In the genomic region with DNA sequence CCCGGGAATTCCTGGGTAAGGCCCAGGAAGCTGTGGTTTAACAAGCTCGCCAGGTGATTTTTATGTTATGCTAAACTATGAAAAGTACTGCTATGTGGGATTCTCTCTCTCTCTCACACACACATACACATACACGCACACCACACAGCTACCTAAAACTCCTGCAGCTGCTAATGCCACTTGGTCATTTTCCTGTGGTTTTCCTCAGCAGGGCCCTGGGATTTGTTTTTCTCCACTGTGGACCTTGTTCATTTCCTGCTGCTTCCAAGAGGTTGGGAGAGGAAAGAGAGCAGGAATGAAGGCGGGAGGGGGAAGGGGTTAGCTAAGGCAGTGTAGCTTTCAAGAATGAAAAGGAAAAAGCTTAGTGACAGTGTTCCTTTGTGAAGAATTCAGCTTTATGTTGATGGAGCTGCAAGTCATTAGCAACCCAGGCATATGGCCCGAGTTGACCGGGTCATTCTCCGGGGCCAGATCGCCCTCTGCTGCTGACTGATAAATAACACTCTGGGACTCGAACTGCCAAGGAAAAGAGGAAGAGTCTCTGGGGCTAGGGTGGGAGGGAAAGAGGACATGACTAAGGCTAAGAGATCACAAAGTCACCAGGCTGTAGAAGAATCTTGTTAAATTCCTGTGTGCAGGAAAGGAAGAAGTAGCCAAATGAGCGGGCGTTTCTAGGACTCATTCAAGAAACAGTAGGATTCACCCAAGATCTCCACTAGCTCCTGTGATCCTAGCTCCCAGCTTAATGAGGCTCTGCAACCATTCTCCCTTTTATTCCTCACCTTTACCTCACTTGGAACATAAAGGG, we compare ENCODE assay signal across 1 cellular context.
TF ChIP-seq lines count a peak whose summit lies in the region.

No MANE protein-coding gene starts in this region.

TF ChIP-seq in H1, 55 proteins besides CTCF, POLR2A, EP300 and RAD21:
- TF ChIP-seq POLR2AphosphoS5 (IDR thresholded peaks at IDR 0.05; ENCODE audit: low read depth, low read length) (0 out of 2 replicates have a peak, but pooled peaks have one; percentile 20), RBBP5 (IDR thresholded peaks at IDR 0.05; ENCODE audit: borderline replicate concordance, low read depth, low read length) (peak; percentile 97), TAF7 (optimal IDR thresholded peaks at IDR 0.05; ENCODE audit: borderline replicate concordance, low read depth, low read length) (peak; percentile 71), TBP (IDR thresholded peaks at IDR 0.05; ENCODE audit: low read depth, low read length) (peak; percentile 4; the same call in 1 of the 2 replicates), SIN3A (conservative IDR thresholded peaks at IDR 0.05 in 1 of 2, IDR thresholded peaks at IDR 0.05 in 1 of 2; ENCODE audit: low read depth in 1 of 2, low read length in 2 of 2) (peak in 1 of 2 experiments; percentile 63; a peak in 2 of 4 replicates), CBX5 (IDR thresholded peaks at IDR 0.05; ENCODE audit: low read depth, low read length) (no peak), TAF1 (IDR thresholded peaks at IDR 0.05; ENCODE audit: low read depth, low read length) (peak; percentile 54; the same call in 1 of the 2 replicates), TCF12 (IDR thresholded peaks at IDR 0.05; ENCODE audit: low read depth, low read length) (peak; percentile 74; the same call in 1 of the 2 replicates), JUND (IDR thresholded peaks at IDR 0.05; ENCODE audit: low read length) (no peak; the same call in 1 of the 2 replicates), HDAC2 (IDR thresholded peaks at IDR 0.05; ENCODE audit: borderline replicate concordance in 1 of 2, low read depth in 2 of 2, low read length in 2 of 2) (peak; percentile 60 to 89; a peak in 3 of 4 replicates), SP4 (IDR thresholded peaks at IDR 0.05; ENCODE audit: low read length) (peak; percentile 56; the same call in 1 of the 2 replicates), JUN (IDR thresholded peaks at IDR 0.05; ENCODE audit: low read depth, low read length) (no peak), KDM4A (IDR thresholded peaks at IDR 0.05; ENCODE audit: low read depth, low read length, severe bottlenecking) (no peak), SP1 (IDR thresholded peaks at IDR 0.05; ENCODE audit: low read depth, low read length) (peak; percentile 72), ZNF274 (IDR thresholded peaks at IDR 0.05; ENCODE audit: borderline replicate concordance, extremely low read depth, low read length) (no peak), CREB1 (IDR thresholded peaks at IDR 0.05) (no peak; the same call in 1 of the 2 replicates), ASH2L (IDR thresholded peaks at IDR 0.05; ENCODE audit: low read length) (peak; percentile 99), TEAD4 (IDR thresholded peaks at IDR 0.05; ENCODE audit: low read depth, low read length) (0 out of 2 replicates have a peak, but pooled peaks have one; percentile 85)
- TF ChIP-seq, protein P1, sequence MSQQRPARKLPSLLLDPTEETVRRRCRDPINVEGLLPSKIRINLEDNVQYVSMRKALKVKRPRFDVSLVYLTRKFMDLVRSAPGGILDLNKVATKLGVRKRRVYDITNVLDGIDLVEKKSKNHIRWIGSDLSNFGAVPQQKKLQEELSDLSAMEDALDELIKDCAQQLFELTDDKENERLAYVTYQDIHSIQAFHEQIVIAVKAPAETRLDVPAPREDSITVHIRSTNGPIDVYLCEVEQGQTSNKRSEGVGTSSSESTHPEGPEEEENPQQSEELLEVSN (IDR thresholded peaks at IDR 0.05), result peak; percentile 16; the same call in 1 of the 2 replicates
- TF ChIP-seq, protein P2, sequence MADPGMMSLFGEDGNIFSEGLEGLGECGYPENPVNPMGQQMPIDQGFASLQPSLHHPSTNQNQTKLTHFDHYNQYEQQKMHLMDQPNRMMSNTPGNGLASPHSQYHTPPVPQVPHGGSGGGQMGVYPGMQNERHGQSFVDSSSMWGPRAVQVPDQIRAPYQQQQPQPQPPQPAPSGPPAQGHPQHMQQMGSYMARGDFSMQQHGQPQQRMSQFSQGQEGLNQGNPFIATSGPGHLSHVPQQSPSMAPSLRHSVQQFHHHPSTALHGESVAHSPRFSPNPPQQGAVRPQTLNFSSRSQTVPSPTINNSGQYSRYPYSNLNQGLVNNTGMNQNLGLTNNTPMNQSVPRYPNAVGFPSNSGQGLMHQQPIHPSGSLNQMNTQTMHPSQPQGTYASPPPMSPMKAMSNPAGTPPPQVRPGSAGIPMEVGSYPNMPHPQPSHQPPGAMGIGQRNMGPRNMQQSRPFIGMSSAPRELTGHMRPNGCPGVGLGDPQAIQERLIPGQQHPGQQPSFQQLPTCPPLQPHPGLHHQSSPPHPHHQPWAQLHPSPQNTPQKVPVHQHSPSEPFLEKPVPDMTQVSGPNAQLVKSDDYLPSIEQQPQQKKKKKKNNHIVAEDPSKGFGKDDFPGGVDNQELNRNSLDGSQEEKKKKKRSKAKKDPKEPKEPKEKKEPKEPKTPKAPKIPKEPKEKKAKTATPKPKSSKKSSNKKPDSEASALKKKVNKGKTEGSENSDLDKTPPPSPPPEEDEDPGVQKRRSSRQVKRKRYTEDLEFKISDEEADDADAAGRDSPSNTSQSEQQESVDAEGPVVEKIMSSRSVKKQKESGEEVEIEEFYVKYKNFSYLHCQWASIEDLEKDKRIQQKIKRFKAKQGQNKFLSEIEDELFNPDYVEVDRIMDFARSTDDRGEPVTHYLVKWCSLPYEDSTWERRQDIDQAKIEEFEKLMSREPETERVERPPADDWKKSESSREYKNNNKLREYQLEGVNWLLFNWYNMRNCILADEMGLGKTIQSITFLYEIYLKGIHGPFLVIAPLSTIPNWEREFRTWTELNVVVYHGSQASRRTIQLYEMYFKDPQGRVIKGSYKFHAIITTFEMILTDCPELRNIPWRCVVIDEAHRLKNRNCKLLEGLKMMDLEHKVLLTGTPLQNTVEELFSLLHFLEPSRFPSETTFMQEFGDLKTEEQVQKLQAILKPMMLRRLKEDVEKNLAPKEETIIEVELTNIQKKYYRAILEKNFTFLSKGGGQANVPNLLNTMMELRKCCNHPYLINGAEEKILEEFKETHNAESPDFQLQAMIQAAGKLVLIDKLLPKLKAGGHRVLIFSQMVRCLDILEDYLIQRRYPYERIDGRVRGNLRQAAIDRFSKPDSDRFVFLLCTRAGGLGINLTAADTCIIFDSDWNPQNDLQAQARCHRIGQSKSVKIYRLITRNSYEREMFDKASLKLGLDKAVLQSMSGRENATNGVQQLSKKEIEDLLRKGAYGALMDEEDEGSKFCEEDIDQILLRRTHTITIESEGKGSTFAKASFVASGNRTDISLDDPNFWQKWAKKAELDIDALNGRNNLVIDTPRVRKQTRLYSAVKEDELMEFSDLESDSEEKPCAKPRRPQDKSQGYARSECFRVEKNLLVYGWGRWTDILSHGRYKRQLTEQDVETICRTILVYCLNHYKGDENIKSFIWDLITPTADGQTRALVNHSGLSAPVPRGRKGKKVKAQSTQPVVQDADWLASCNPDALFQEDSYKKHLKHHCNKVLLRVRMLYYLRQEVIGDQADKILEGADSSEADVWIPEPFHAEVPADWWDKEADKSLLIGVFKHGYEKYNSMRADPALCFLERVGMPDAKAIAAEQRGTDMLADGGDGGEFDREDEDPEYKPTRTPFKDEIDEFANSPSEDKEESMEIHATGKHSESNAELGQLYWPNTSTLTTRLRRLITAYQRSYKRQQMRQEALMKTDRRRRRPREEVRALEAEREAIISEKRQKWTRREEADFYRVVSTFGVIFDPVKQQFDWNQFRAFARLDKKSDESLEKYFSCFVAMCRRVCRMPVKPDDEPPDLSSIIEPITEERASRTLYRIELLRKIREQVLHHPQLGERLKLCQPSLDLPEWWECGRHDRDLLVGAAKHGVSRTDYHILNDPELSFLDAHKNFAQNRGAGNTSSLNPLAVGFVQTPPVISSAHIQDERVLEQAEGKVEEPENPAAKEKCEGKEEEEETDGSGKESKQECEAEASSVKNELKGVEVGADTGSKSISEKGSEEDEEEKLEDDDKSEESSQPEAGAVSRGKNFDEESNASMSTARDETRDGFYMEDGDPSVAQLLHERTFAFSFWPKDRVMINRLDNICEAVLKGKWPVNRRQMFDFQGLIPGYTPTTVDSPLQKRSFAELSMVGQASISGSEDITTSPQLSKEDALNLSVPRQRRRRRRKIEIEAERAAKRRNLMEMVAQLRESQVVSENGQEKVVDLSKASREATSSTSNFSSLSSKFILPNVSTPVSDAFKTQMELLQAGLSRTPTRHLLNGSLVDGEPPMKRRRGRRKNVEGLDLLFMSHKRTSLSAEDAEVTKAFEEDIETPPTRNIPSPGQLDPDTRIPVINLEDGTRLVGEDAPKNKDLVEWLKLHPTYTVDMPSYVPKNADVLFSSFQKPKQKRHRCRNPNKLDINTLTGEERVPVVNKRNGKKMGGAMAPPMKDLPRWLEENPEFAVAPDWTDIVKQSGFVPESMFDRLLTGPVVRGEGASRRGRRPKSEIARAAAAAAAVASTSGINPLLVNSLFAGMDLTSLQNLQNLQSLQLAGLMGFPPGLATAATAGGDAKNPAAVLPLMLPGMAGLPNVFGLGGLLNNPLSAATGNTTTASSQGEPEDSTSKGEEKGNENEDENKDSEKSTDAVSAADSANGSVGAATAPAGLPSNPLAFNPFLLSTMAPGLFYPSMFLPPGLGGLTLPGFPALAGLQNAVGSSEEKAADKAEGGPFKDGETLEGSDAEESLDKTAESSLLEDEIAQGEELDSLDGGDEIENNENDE (IDR thresholded peaks at IDR 0.05; ENCODE audit: insufficient replicate concordance, low read length), result peak; percentile 77
- TF ChIP-seq, protein P3, sequence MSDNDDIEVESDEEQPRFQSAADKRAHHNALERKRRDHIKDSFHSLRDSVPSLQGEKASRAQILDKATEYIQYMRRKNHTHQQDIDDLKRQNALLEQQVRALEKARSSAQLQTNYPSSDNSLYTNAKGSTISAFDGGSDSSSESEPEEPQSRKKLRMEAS (IDR thresholded peaks at IDR 0.05), result peak; percentile 77
TF ChIP-seq in H1: peak in this region for 15.
